ENCODE assay signal across 1 cellular context in the genomic region with DNA sequence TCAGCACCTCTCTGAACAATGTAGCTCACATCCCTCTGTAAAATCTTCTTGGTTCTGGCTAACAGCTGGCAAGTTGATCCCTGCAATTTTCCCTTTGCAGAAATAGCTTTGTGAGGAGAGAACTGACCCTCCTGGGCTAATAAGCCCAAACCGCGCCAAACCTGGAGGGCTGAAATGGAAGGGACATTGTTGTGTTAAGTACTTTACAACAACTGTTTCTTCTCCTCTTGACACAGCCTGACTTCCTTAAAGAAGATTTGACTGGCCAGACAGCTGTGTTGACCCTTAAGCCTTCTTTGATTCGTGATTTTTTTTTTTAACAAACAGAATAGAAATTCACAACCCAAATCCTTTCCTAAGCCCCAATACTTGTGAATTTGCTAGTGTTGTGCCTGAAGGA.
A peak's percentile ranks its signal among the peaks of the same experiment; 100 is the strongest.
TF ChIP-seq lines count a peak whose summit lies in the region.

No MANE protein-coding gene starts in this region.

TF ChIP-seq in H1, 55 proteins besides CTCF, POLR2A, EP300 and RAD21:
- TF ChIP-seq YY1 (IDR thresholded peaks at IDR 0.05; ENCODE audit: low read depth, low read length), result no peak
- no peak for TF ChIP-seq CTBP2 (IDR thresholded peaks at IDR 0.05; ENCODE audit: borderline replicate concordance, insufficient read depth, insufficient read length, low read length)
- TF ChIP-seq TCF12 (IDR thresholded peaks at IDR 0.05; ENCODE audit: low read depth, low read length), result peak; percentile 9; the same call in 1 of the 2 replicates
- TF ChIP-seq, protein P1, sequence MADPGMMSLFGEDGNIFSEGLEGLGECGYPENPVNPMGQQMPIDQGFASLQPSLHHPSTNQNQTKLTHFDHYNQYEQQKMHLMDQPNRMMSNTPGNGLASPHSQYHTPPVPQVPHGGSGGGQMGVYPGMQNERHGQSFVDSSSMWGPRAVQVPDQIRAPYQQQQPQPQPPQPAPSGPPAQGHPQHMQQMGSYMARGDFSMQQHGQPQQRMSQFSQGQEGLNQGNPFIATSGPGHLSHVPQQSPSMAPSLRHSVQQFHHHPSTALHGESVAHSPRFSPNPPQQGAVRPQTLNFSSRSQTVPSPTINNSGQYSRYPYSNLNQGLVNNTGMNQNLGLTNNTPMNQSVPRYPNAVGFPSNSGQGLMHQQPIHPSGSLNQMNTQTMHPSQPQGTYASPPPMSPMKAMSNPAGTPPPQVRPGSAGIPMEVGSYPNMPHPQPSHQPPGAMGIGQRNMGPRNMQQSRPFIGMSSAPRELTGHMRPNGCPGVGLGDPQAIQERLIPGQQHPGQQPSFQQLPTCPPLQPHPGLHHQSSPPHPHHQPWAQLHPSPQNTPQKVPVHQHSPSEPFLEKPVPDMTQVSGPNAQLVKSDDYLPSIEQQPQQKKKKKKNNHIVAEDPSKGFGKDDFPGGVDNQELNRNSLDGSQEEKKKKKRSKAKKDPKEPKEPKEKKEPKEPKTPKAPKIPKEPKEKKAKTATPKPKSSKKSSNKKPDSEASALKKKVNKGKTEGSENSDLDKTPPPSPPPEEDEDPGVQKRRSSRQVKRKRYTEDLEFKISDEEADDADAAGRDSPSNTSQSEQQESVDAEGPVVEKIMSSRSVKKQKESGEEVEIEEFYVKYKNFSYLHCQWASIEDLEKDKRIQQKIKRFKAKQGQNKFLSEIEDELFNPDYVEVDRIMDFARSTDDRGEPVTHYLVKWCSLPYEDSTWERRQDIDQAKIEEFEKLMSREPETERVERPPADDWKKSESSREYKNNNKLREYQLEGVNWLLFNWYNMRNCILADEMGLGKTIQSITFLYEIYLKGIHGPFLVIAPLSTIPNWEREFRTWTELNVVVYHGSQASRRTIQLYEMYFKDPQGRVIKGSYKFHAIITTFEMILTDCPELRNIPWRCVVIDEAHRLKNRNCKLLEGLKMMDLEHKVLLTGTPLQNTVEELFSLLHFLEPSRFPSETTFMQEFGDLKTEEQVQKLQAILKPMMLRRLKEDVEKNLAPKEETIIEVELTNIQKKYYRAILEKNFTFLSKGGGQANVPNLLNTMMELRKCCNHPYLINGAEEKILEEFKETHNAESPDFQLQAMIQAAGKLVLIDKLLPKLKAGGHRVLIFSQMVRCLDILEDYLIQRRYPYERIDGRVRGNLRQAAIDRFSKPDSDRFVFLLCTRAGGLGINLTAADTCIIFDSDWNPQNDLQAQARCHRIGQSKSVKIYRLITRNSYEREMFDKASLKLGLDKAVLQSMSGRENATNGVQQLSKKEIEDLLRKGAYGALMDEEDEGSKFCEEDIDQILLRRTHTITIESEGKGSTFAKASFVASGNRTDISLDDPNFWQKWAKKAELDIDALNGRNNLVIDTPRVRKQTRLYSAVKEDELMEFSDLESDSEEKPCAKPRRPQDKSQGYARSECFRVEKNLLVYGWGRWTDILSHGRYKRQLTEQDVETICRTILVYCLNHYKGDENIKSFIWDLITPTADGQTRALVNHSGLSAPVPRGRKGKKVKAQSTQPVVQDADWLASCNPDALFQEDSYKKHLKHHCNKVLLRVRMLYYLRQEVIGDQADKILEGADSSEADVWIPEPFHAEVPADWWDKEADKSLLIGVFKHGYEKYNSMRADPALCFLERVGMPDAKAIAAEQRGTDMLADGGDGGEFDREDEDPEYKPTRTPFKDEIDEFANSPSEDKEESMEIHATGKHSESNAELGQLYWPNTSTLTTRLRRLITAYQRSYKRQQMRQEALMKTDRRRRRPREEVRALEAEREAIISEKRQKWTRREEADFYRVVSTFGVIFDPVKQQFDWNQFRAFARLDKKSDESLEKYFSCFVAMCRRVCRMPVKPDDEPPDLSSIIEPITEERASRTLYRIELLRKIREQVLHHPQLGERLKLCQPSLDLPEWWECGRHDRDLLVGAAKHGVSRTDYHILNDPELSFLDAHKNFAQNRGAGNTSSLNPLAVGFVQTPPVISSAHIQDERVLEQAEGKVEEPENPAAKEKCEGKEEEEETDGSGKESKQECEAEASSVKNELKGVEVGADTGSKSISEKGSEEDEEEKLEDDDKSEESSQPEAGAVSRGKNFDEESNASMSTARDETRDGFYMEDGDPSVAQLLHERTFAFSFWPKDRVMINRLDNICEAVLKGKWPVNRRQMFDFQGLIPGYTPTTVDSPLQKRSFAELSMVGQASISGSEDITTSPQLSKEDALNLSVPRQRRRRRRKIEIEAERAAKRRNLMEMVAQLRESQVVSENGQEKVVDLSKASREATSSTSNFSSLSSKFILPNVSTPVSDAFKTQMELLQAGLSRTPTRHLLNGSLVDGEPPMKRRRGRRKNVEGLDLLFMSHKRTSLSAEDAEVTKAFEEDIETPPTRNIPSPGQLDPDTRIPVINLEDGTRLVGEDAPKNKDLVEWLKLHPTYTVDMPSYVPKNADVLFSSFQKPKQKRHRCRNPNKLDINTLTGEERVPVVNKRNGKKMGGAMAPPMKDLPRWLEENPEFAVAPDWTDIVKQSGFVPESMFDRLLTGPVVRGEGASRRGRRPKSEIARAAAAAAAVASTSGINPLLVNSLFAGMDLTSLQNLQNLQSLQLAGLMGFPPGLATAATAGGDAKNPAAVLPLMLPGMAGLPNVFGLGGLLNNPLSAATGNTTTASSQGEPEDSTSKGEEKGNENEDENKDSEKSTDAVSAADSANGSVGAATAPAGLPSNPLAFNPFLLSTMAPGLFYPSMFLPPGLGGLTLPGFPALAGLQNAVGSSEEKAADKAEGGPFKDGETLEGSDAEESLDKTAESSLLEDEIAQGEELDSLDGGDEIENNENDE (IDR thresholded peaks at IDR 0.05; ENCODE audit: insufficient replicate concordance, low read length), result peak; percentile 48
- no peak for TF ChIP-seq RNF2 (IDR thresholded peaks at IDR 0.05; ENCODE audit: borderline replicate concordance, low read depth, low read length, missing control alignments, poor library complexity, severe bottlenecking)
- peak; percentile 56 for TF ChIP-seq NANOG (IDR thresholded peaks at IDR 0.05; ENCODE audit: insufficient read depth, low read depth, low read length, poor library complexity, severe bottlenecking)
- TF ChIP-seq EZH2 (IDR thresholded peaks at IDR 0.05; ENCODE audit: low read depth, low read length, severe bottlenecking), result no peak
- no peak for TF ChIP-seq GABPA (IDR thresholded peaks at IDR 0.05; ENCODE audit: borderline replicate concordance, insufficient read depth, low read length)
- peak; percentile 41 to 72; a peak in 2 of 4 replicates for TF ChIP-seq SIN3A (conservative IDR thresholded peaks at IDR 0.05 in 1 of 2, IDR thresholded peaks at IDR 0.05 in 1 of 2; ENCODE audit: low read depth in 1 of 2, low read length in 2 of 2)
